Comparison of ENCODE assay signal across 20 cellular contexts in the genomic region with DNA sequence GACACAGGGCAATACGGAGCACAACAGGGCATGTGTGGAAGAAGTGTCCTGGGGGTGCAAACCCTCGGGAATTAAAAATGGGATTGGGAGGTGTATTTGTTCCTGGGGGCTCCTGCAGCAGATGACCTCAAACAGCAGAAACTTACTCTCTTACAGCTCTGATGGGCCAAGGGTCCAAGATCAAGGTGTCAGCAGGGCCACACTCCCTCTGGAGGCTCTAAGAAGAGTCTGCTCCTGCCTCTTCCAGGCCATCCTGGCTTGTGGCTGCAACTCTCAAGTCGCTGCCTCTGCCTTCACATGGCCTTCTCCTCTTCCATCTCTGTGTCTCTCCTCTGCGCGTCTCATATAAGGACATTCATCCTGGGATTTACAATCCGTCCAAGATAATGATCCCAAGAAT. TPM values are rescaled to one million over a fixed set of nuclear protein-coding genes. Genes with fewer than 3 reads are reported as not detected.
A peak's percentile ranks its signal among the peaks of the same experiment; 100 is the strongest.
DNase-seq lines count a peak whose midpoint lies in the region; ATAC-seq, FAIRE-seq and TF ChIP-seq lines count a peak whose summit lies in the region.
"Had no signal": no experiment of that assay in that cellular context is flagged by ENCODE, and none has a peak within 500 bp of the region (broad histone marks: within the 10 kb centered on the region; RNA-seq: fewer than 3 reads in every experiment).

No MANE protein-coding gene starts in this region.

- H2BK12ac ChIP-seq in H1 (ENCODE audit: low read depth, low read length) = peak overlapping the region; percentile 43; the same call in 1 of the 2 replicates

- no peak overlapping the region for H4K5ac ChIP-seq in H1 (ENCODE audit: insufficient read length, low read depth, low read length)

- H3K23ac ChIP-seq in H1 (ENCODE audit: insufficient read length) = no peak overlapping the region

- no peak overlapping the region for H3K56ac ChIP-seq in H1 (replicated peaks; ENCODE audit: insufficient read length, low read depth, low read length)

- CTCF ChIA-PET in GM10248 (lab: Yijun Ruan, JAX) (interaction anchor here (0.7 to 14.2 kb wide), 14 partner anchors 9 to 160 kb away, joined by 3 to 256 read pairs (median 14); a partner anchor contains a TSS), H1 (lab: Charles Lee; ENCODE audit: partially characterized antibody) (interaction anchor here (0.6 to 11.0 kb wide), 8 partner anchors 20 to 159 kb away, joined by 3 to 136 read pairs (median 11); no protein-coding TSS in a partner anchor)

- DNase-seq in GM10248 (ENCODE audit: extremely low spot score) = no peak
- DNase-seq in GM12864 (ENCODE audit: low read depth) = no peak
- DNase-seq in H1 (ENCODE audit: low read depth in 1 of 2, low spot score in 2 of 2) = no peak
- DNase-seq in MM.1S = no peak
- DNase-seq in activated CD4-positive, alpha-beta T cell treated with anti-CD3 and anti-CD28 coated beads for 1 hour = no peak
- DNase-seq: ACHN, AML-193, MV-4-11, NCI-H1694 treated with DMSO at 0.1 percent for 48 hours, NCI-H2107, NCI-H2227 treated with DMSO at 0.1 percent for 48 hours, NCI-H524, PC-9, SJCRH30 had no signal

- H3K18ac ChIP-seq in H1 (ENCODE audit: extremely low read depth, low read length) = peak overlapping the region; percentile 60; the same call in 1 of the 2 replicates

- no peaks in the 10 kb centered on the region for H3K27me3 ChIP-seq in OCI-LY3 (ENCODE audit: low read depth, low read length)
- H3K27me3 ChIP-seq in H1 (replicated peaks in 1 of 4; ENCODE audit: control insufficient read depth in 3 of 4, extremely low read depth in 1 of 4, insufficient read depth in 3 of 4, low read length in 3 of 4) = peaks cover 0 to 4% (median 2%) of the 10 kb centered on the region in 4 experiments; a peak in 3 of 7 replicates
- no peaks in the 10 kb centered on the region for H3K27me3 ChIP-seq in MM.1S (replicated peaks; ENCODE audit: insufficient read depth, low read length)

- H4K8ac ChIP-seq in H1 (ENCODE audit: extremely low read depth, insufficient read depth, low read length) = no peak overlapping the region

- no peaks in the 10 kb centered on the region for H3K9me2 ChIP-seq in MM.1S (replicated peaks; ENCODE audit: insufficient read depth, low read length)

- TF ChIP-seq CTCF in GM10248 (IDR thresholded peaks at IDR 0.05; ENCODE audit: control extremely low read depth, extremely low read depth, low read depth, missing control alignments) (peak; percentile 11), GM12864 (IDR thresholded peaks at IDR 0.05; ENCODE audit: low read depth, low read length, missing control alignments) (peak; percentile 7), OCI-LY3 (IDR thresholded peaks at IDR 0.05; ENCODE audit: low read depth, low read length) (no peak), H1 (IDR thresholded peaks at IDR 0.05; ENCODE audit: control extremely low read depth in 1 of 3, insufficient read depth in 1 of 3, low read depth in 1 of 3, low read length in 3 of 3) (peak in 1 of 3 experiments; percentile 5; a peak in 1 of 4 replicates), MM.1S (IDR thresholded peaks at IDR 0.05; ENCODE audit: low read length) (no peak)

- 96% methylated on average over 6 of the region's 6 CpGs; no CpG with 5 or more reads in 1 of the 2 experiments for WGBS in H1 (ENCODE audit: extremely low coverage in 1 of 2, insufficient coverage in 1 of 2, insufficient read length in 1 of 2, insufficient replicate concordance in 2 of 2, low coverage in 1 of 2, low lambda C conversion rate in 2 of 2, missing lambda C conversion rate in 1 of 2), 2 experiments

- H3K27ac ChIP-seq in OCI-LY3 (ENCODE audit: low read length) (peak overlapping the region; percentile 89), H1 (ENCODE audit: low read depth, low read length) (no peak overlapping the region), MM.1S (ENCODE audit: low read length) (no peak overlapping the region)
- H3K27ac ChIP-seq: C4-2B, PC-9, SJCRH30 had no signal

- peak overlapping the region; percentile 17; the same call in 1 of the 2 replicates for H2AK5ac ChIP-seq in H1 (ENCODE audit: low read depth, low read length)

- no peaks in the 10 kb centered on the region; the same call in 1 of the 2 replicates for H3K23me2 ChIP-seq in H1 (ENCODE audit: low read depth, low read length)

- peak overlapping the region; percentile 14; the same call in 1 of the 2 replicates for H3K4me3 ChIP-seq in GM12864 (ENCODE audit: low read depth, low read length)
- no peak overlapping the region for H3K4me3 ChIP-seq in OCI-LY3 (ENCODE audit: low read length)
- H3K4me3 ChIP-seq in H1 (ENCODE audit: extremely low read depth in 1 of 4, insufficient read depth in 2 of 4, low read depth in 3 of 4, low read length in 4 of 4) = no peak overlapping the region
- H3K4me3 ChIP-seq in MM.1S (ENCODE audit: low read length) = no peak overlapping the region
- H3K4me3 ChIP-seq: GM23338, PC-9, SJCRH30 had no signal

- H2AFZ ChIP-seq in OCI-LY3 (ENCODE audit: low read depth, low read length) (no peak overlapping the region), H1 (ENCODE audit: low read length) (no peak overlapping the region), MM.1S (ENCODE audit: low read length) (no peak overlapping the region)
- H2AFZ ChIP-seq: GM23338, PC-9 had no signal

- no peak for TF ChIP-seq POLR2A in H1 (IDR thresholded peaks at IDR 0.05; ENCODE audit: control extremely low read depth in 1 of 2, low read depth in 2 of 2, low read length in 2 of 2)

- H3K4me1 ChIP-seq in OCI-LY3 (ENCODE audit: low read length) (peaks cover 53% of the 10 kb centered on the region), H1 (replicated peaks in 1 of 4; ENCODE audit: control insufficient read depth in 3 of 4, insufficient read depth in 4 of 4, low read length in 3 of 4) (peaks cover 0 to 11% (median 5%) of the 10 kb centered on the region in 4 experiments; a peak in 6 of 7 replicates), MM.1S (ENCODE audit: low read length) (no peaks in the 10 kb centered on the region)
- H3K4me1 ChIP-seq: SJCRH30 had no signal

- no peak for TF ChIP-seq EP300 in H1 (IDR thresholded peaks at IDR 0.05; ENCODE audit: borderline replicate concordance in 1 of 2, low read depth in 2 of 2, low read length in 2 of 2)

- no peak overlapping the region for H2BK15ac ChIP-seq in H1 (ENCODE audit: low read length)

- H4K91ac ChIP-seq in H1 (replicated peaks; ENCODE audit: insufficient read length, low read length) = no peak overlapping the region

- 0 out of 2 replicates have a peak overlapping the region, but pooled peaks have one; percentile 2 for H2BK20ac ChIP-seq in H1 (ENCODE audit: low read length)

- H4K20me1 ChIP-seq in OCI-LY3 (ENCODE audit: insufficient read depth, low read length) (no peaks in the 10 kb centered on the region), H1 (replicated peaks in 1 of 2; ENCODE audit: control insufficient read depth in 1 of 2, insufficient read depth in 2 of 2, low read length in 2 of 2) (no peaks in the 10 kb centered on the region), MM.1S (ENCODE audit: insufficient read depth, low read length) (no peaks in the 10 kb centered on the region)

- H3K14ac ChIP-seq in H1 (ENCODE audit: insufficient read length) = no peak overlapping the region

- H3K36me3 ChIP-seq in OCI-LY3 (replicated peaks; ENCODE audit: low read depth, low read length) (no peaks in the 10 kb centered on the region), H1 (ENCODE audit: control insufficient read depth in 2 of 4, insufficient read depth in 4 of 4, low read length in 3 of 4) (no peaks in the 10 kb centered on the region), MM.1S (replicated peaks; ENCODE audit: insufficient read depth, low read length) (no peaks in the 10 kb centered on the region)
- H3K36me3 ChIP-seq: SJCRH30 had no signal

- no peak overlapping the region for H2BK120ac ChIP-seq in H1 (replicated peaks; ENCODE audit: low read depth, low read length)

- H3K79me1 ChIP-seq in H1 (ENCODE audit: low read depth, low read length) = no peaks in the 10 kb centered on the region

- H3K79me2 ChIP-seq in OCI-LY3 (ENCODE audit: low read length) = no peaks in the 10 kb centered on the region
- no peaks in the 10 kb centered on the region for H3K79me2 ChIP-seq in H1 (ENCODE audit: control insufficient read depth in 1 of 2, insufficient read depth in 2 of 2, low read length in 2 of 2)
- H3K79me2 ChIP-seq in MM.1S (ENCODE audit: low read length) = no peaks in the 10 kb centered on the region

- POLR2A ChIA-PET in GM10248 (lab: Yijun Ruan, JAX) (interaction anchor here (1.1 kb wide), 1 partner anchor 24 kb away, joined by 3 read pairs; no protein-coding TSS in a partner anchor), H1 (lab: Charles Lee; ENCODE audit: partially characterized antibody) (interaction anchor here (0.8 to 2.9 kb wide), 4 partner anchors 28 to 119 kb away, joined by 3 to 13 read pairs (median 5); a partner anchor contains a TSS)

- H3K9me3 ChIP-seq in OCI-LY3 (ENCODE audit: insufficient read depth, low read length) = no peaks in the 10 kb centered on the region
- no peaks in the 10 kb centered on the region for H3K9me3 ChIP-seq in H1 (ENCODE audit: insufficient read depth in 2 of 2, low read depth in 1 of 2, low read length in 1 of 2)
- H3K9me3 ChIP-seq in MM.1S (replicated peaks; ENCODE audit: insufficient read depth, low read length) = no peaks in the 10 kb centered on the region
- H3K9me3 ChIP-seq: SJCRH30 had no signal

- H2BK5ac ChIP-seq in H1 (ENCODE audit: low read depth, low read length) = peak overlapping the region; percentile 77; the same call in 1 of the 2 replicates

- FAIRE-seq in H1 (lab: Jason Lieb, UNC) = no peak
- FAIRE-seq: D721Med had no signal

- H3K4me2 ChIP-seq in OCI-LY3 (ENCODE audit: low read length) (peak overlapping the region; percentile 99; the same call in 1 of the 2 replicates), H1 (ENCODE audit: insufficient read depth in 1 of 2, low read depth in 2 of 2, low read length in 2 of 2) (no peak overlapping the region), MM.1S (ENCODE audit: low read depth, low read length) (no peak overlapping the region)
- H3K4me2 ChIP-seq: GM23338, PC-9 had no signal

- no peaks in the 10 kb centered on the region for H3F3A ChIP-seq in MM.1S (ENCODE audit: insufficient read depth, low read length)

- no peak for TF ChIP-seq RAD21 in H1 (IDR thresholded peaks at IDR 0.05 in 1 of 2, conservative IDR thresholded peaks at IDR 0.05 in 1 of 2; ENCODE audit: low read depth in 2 of 2, low read length in 2 of 2)

- H3K9ac ChIP-seq in OCI-LY3 (ENCODE audit: low read length) (peak overlapping the region; percentile 68; the same call in 1 of the 2 replicates), H1 (replicated peaks in 1 of 4; ENCODE audit: extremely low read depth in 1 of 4, low read depth in 3 of 4, low read length in 3 of 4) (no peak overlapping the region), MM.1S (ENCODE audit: low read length) (no peak overlapping the region)

- no peak for ATAC-seq in GM18520 (IDR thresholded peaks at IDR 0.05; ENCODE audit: unreplicated experiment)
- ATAC-seq: GM23338, HCT116 had no signal

- no peak overlapping the region for H3K4ac ChIP-seq in H1 (replicated peaks; ENCODE audit: insufficient read length, low read depth, low read length)

RNA-seq across cellular contexts. Expression of a gene that starts 12.4 kb away (rescaled TPM):
- total RNA-seq in H1 (2021; fragmentation: NEBNext Ultra II Directional; extraction: Animal tissue kit (Norgen Biotek cat#: 25700)) = not detected in 2 replicates
- polyA plus RNA-seq in H1 (2011; rRNA removed) = not detected in 2 replicates
- not detected for polyA plus RNA-seq in H1 (2011; cell fraction: cytosol; rRNA removed)
- not detected for polyA plus RNA-seq in H1 (2011; cell fraction: nucleus; rRNA removed)
- polyA plus RNA-seq in H1 (2012, experiment 1 of 2) = not detected in 4 replicates
- not detected for polyA plus RNA-seq in H1 (2012, experiment 2 of 2)
- polyA plus RNA-seq in H1 (2013, experiment 1 of 2) = not detected
- polyA plus RNA-seq in H1 (2013, experiment 2 of 2) = not detected
- not detected in 2 replicates for polyA minus RNA-seq in H1 (2011; rRNA and poly(A)+ RNA removed)
- polyA minus RNA-seq in H1 (2011; cell fraction: cytosol; rRNA and poly(A)+ RNA removed) = not detected
- not detected for polyA minus RNA-seq in H1 (2011; cell fraction: nucleus; rRNA and poly(A)+ RNA removed)
- total RNA-seq: GM23338, PC-9, SJCRH30 had no signal
- polyA plus RNA-seq: GM23338 had no signal

RNA-seq across cellular contexts. Expression of a gene that starts 53.8 kb away (rescaled TPM):
- total RNA-seq in H1 (2021; fragmentation: NEBNext Ultra II Directional; extraction: Animal tissue kit (Norgen Biotek cat#: 25700)) = 0.71 and 1.1 TPM in 2 replicates
- 1.7 and 2.6 TPM in 2 replicates for polyA plus RNA-seq in H1 (2011; rRNA removed)
- 3.8 TPM for polyA plus RNA-seq in H1 (2011; cell fraction: cytosol; rRNA removed)
- polyA plus RNA-seq in H1 (2011; cell fraction: nucleus; rRNA removed) = 6.2 TPM
- 1.6 to 2.1 TPM (median 1.9 TPM) in 4 replicates for polyA plus RNA-seq in H1 (2012, experiment 1 of 2)
- 1.8 TPM for polyA plus RNA-seq in H1 (2012, experiment 2 of 2)
- 0.93 TPM for polyA plus RNA-seq in H1 (2013, experiment 1 of 2)
- polyA plus RNA-seq in H1 (2013, experiment 2 of 2) = 0.68 TPM
- 1.9 and 2.1 TPM in 2 replicates for polyA minus RNA-seq in H1 (2011; rRNA and poly(A)+ RNA removed)
- polyA minus RNA-seq in H1 (2011; cell fraction: cytosol; rRNA and poly(A)+ RNA removed) = 0.73 TPM
- polyA minus RNA-seq in H1 (2011; cell fraction: nucleus; rRNA and poly(A)+ RNA removed) = 1.1 TPM
- total RNA-seq: PC-9, SJCRH30 had no signal

RNA-seq across cellular contexts. Expression of a gene that starts 58.5 kb away (rescaled TPM):
- not detected in 2 replicates for total RNA-seq in H1 (2021; fragmentation: NEBNext Ultra II Directional; extraction: Animal tissue kit (Norgen Biotek cat#: 25700))
- not detected in 2 replicates for polyA plus RNA-seq in H1 (2011; rRNA removed)
- not detected for polyA plus RNA-seq in H1 (2011; cell fraction: cytosol; rRNA removed)
- not detected for polyA plus RNA-seq in H1 (2011; cell fraction: nucleus; rRNA removed)
- polyA plus RNA-seq in H1 (2012, experiment 1 of 2) = not detected in 4 replicates
- not detected for polyA plus RNA-seq in H1 (2012, experiment 2 of 2)
- not detected for polyA plus RNA-seq in H1 (2013, experiment 1 of 2)
- not detected for polyA plus RNA-seq in H1 (2013, experiment 2 of 2)
- polyA minus RNA-seq in H1 (2011; rRNA and poly(A)+ RNA removed) = not detected in 2 replicates
- polyA minus RNA-seq in H1 (2011; cell fraction: cytosol; rRNA and poly(A)+ RNA removed) = not detected
- not detected for polyA minus RNA-seq in H1 (2011; cell fraction: nucleus; rRNA and poly(A)+ RNA removed)
- total RNA-seq: GM23338, PC-9 had no signal
- polyA plus RNA-seq: GM23338 had no signal

Comparison
In these comparisons a context has a peak if more than half of its experiments do, and no peak if none do; other contexts are left out.
1. CTCF ChIP-seq: peak in GM10248 (single experiment) and GM12864 (single experiment); none in OCI-LY3 (single experiment) and MM.1S (single experiment).